6 cellular contexts compared by ENCODE assay signal in the genomic region with DNA sequence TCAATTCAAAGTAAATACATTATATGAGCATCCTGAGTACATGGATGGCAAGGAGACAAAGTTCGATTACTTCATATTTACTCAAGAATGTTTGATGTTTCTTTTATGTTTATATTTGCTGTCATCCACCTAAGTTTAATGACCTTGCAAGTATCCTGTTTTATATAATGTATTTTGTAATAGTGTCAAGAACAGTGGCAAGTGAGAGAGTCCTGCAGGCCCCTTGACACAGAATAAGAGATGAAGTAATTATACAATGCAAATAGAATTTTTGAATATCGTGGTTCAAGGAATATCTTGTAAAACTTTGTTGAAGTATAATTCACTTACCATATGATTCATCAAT.
A peak's percentile ranks its signal among the peaks of the same experiment; 100 is the strongest.
DNase-seq lines count a peak whose midpoint lies in the region; TF ChIP-seq lines count a peak whose summit lies in the region.
"Not testable (repeated sequence)": the region's sequence is repeated elsewhere in the genome, so short reads cannot be mapped to it uniquely, and the experiment has no call there.

No MANE protein-coding gene starts in this region.

- H3K4me2 ChIP-seq in neural progenitor cell, result not testable (repeated sequence)

- TF ChIP-seq RAD21 in liver (IDR thresholded peaks at IDR 0.05), result peak in 1 of 2 donors; percentile 6

- not testable (repeated sequence) for H3K27me3 ChIP-seq in HUES48 (ENCODE audit: control insufficient read depth, insufficient read depth, low read length); iPS-20b (ENCODE audit: insufficient read depth, low read length); liver (ENCODE audit: control insufficient read depth in 4 of 4, insufficient read depth in 4 of 4, low read length in 3 of 4); neural progenitor cell

- not testable (repeated sequence) for H3K9me3 Mint-ChIP-seq in neural progenitor cell

- H3K4me1 ChIP-seq in HUES48 (ENCODE audit: control insufficient read depth, insufficient read depth, low read length) (peaks cover 33% of the 10 kb centered on the region), iPS-20b (ENCODE audit: insufficient read depth, low read length) (peaks cover 19% of the 10 kb centered on the region; the same call in 1 of the 2 replicates), liver (ENCODE audit: control insufficient read depth in 4 of 4, insufficient read depth in 4 of 4, low read length in 3 of 4) (peaks cover 3 to 24% (median 15%) of the 10 kb centered on the region in 4 donors)
- H3K4me1 ChIP-seq in neural progenitor cell, result not testable (repeated sequence)

- H3K36me3 Mint-ChIP-seq in neural progenitor cell, result not testable (repeated sequence)

- H3K27me3 Mint-ChIP-seq in neural progenitor cell (ENCODE audit: insufficient read depth, low read depth), result not testable (repeated sequence)

- peak overlapping the region; percentile 76 for H3K27ac ChIP-seq in HUES48 (ENCODE audit: low read depth, low read length)
- H3K27ac ChIP-seq in VCaP, result peak overlapping the region; percentile 62
- H3K27ac ChIP-seq in iPS-20b (ENCODE audit: low read length); neural progenitor cell: not testable (repeated sequence)
- H3K27ac ChIP-seq in liver (ENCODE audit: low read depth in 1 of 2, low read length in 2 of 2), result peak overlapping the region; percentile 41 to 59

- not testable (repeated sequence) for H3K79me2 ChIP-seq in neural progenitor cell (ENCODE audit: low read depth)

- H3K9ac ChIP-seq in HUES48 (ENCODE audit: low read depth, low read length); iPS-20b (ENCODE audit: low read depth, low read length); liver (ENCODE audit: low read depth in 1 of 2, low read length in 2 of 2); neural progenitor cell: not testable (repeated sequence)

- H3K4me3 Mint-ChIP-seq in neural progenitor cell, result not testable (repeated sequence)

- H3F3A ChIP-seq in neural progenitor cell (ENCODE audit: low read depth), result not testable (repeated sequence)

- not testable (repeated sequence) for H3K27ac Mint-ChIP-seq in neural progenitor cell

- H3K4me1 Mint-ChIP-seq in neural progenitor cell, result peaks cover 14% of the 10 kb centered on the region

- not testable (repeated sequence) for H4K20me1 ChIP-seq in neural progenitor cell (ENCODE audit: low read depth)

- not testable (repeated sequence) for TF ChIP-seq CTCF in VCaP (conservative IDR thresholded peaks at IDR 0.05); liver (IDR thresholded peaks at IDR 0.05; ENCODE audit: low read depth, low read length, missing input control); neural progenitor cell (IDR thresholded peaks at IDR 0.05)

- peak; percentile 1 for DNase-seq in DMS53 (lab: John Stamatoyannopoulos, UW)
- not testable (repeated sequence) for DNase-seq in neural progenitor cell (ENCODE audit: low spot score)

- H3K36me3 ChIP-seq in HUES48 (ENCODE audit: control insufficient read depth, insufficient read depth, low read length); iPS-20b (ENCODE audit: insufficient read depth, low read depth, low read length); liver (ENCODE audit: control insufficient read depth in 4 of 4, insufficient read depth in 3 of 4, low read depth in 1 of 4, low read length in 3 of 4); neural progenitor cell: not testable (repeated sequence)

- peak overlapping the region; percentile 89 for H2AFZ ChIP-seq in neural progenitor cell (replicated peaks)

- H3K4me3 ChIP-seq in HUES48 (ENCODE audit: low read depth, low read length); neural progenitor cell: not testable (repeated sequence)
- H3K4me3 ChIP-seq in iPS-20b (ENCODE audit: low read length) (peak overlapping the region; percentile 43; the same call in 1 of the 2 replicates), liver (ENCODE audit: low read depth in 1 of 3, low read length in 3 of 3) (peak overlapping the region in 1 of 3 donors; percentile 54)

- WGBS in liver, result 13% methylated on average over 2 of the region's 2 CpGs

- not testable (repeated sequence) for H3K9me3 ChIP-seq in HUES48 (ENCODE audit: control insufficient read depth, insufficient read depth, low read length); iPS-20b (ENCODE audit: insufficient read depth, low read depth, low read length); liver (ENCODE audit: control insufficient read depth in 4 of 4, low read length in 3 of 4); neural progenitor cell (ENCODE audit: low read depth)

TF ChIP-seq in liver, 16 proteins besides CTCF, POLR2A, EP300 and RAD21:
- TF ChIP-seq RXRA (IDR thresholded peaks at IDR 0.05), result peak; percentile 83 to 85
- peak; percentile 40 for TF ChIP-seq SP1 (IDR thresholded peaks at IDR 0.05)
- TF ChIP-seq FOXA2 (IDR thresholded peaks at IDR 0.05), result peak; percentile 78
- peak; percentile 37 to 42 for TF ChIP-seq JUND (IDR thresholded peaks at IDR 0.05)
- peak; percentile 60 for TF ChIP-seq HNF4A (conservative IDR thresholded peaks at IDR 0.05)
